In the genomic region with DNA sequence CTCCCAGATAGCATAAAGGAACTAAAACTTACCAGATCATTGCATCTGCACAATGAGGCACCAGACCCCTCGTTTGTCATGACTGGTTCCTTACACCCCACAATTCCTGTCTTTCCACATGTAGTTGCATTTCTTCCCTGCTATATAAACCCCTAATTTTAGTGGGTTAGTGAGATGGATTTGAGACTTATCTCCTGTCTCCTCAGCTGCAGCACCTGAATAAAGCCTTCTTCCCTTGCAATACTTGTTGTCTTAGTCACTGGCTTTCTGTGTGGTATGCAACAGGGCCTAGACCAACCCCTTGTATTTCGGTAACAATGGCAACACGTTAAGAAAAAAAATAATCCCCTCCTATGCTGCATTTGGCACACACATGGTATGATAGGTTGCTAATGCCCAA, we compare ENCODE assay signal across 24 cellular contexts.
"Had no signal": no experiment of that assay in that cellular context is flagged by ENCODE, and none has a peak within 500 bp of the region (broad histone marks: within the 10 kb centered on the region; RNA-seq: fewer than 3 reads in every experiment).

No MANE protein-coding gene starts in this region.

- H3K9me3 ChIP-seq: colonic mucosa, esophagus squamous epithelium, gastrocnemius medialis, lower lobe of right lung had no signal

- H3K27me3 Mint-ChIP-seq: dendritic cell treated with granulocyte-macrophage colony-stimulating factor and Interleukin-4, amounts not matched to agents 40 ng/mL and 50 ng/mL, for 4 days; effector memory CD8-positive, alpha-beta T cell; naive thymus-derived CD4-positive, alpha-beta T cell had no signal

- H3K27ac Mint-ChIP-seq: dendritic cell treated with granulocyte-macrophage colony-stimulating factor and Interleukin-4, amounts not matched to agents 40 ng/mL and 50 ng/mL, for 4 days; effector memory CD8-positive, alpha-beta T cell; naive thymus-derived CD4-positive, alpha-beta T cell had no signal

- H3K27me3 ChIP-seq: colonic mucosa, esophagus squamous epithelium, gastrocnemius medialis, heart right ventricle, left lung had no signal

- H3K4me3 Mint-ChIP-seq: dendritic cell treated with granulocyte-macrophage colony-stimulating factor and Interleukin-4, amounts not matched to agents 40 ng/mL and 50 ng/mL, for 4 days; effector memory CD8-positive, alpha-beta T cell; naive thymus-derived CD4-positive, alpha-beta T cell had no signal

- FAIRE-seq: islet of Langerhans, keratinocyte had no signal

- DNase-seq: colonic mucosa; cortex of kidney; effector CD8-positive, alpha-beta T cell; effector memory CD8-positive, alpha-beta T cell; esophagus squamous epithelium; foreskin fibroblast; foreskin melanocyte; gastrocnemius medialis; glutamatergic neuron; head of caudate nucleus; heart right ventricle; hippocampal formation; left cardiac atrium; left lung; left ventricle myocardium superior; lower lobe of right lung; mesenchymal stem cell; midbrain; naive thymus-derived CD4-positive, alpha-beta T cell had no signal

- H3K9me3 Mint-ChIP-seq: effector memory CD8-positive, alpha-beta T cell had no signal

- H3K4me3 ChIP-seq: colonic mucosa, esophagus squamous epithelium, gastrocnemius medialis, heart right ventricle, left lung, lower lobe of right lung had no signal

- ATAC-seq: effector memory CD8-positive, alpha-beta T cell; esophagus mucosa; gastrocnemius medialis; heart right ventricle; left cardiac atrium; left lung; left ventricle myocardium superior; lower lobe of right lung; naive thymus-derived CD4-positive, alpha-beta T cell had no signal

- H3K36me3 ChIP-seq: colonic mucosa had no signal

- H3K27ac ChIP-seq: colonic mucosa, epithelial cell of prostate, gastrocnemius medialis, heart right ventricle, left lung, lower lobe of right lung had no signal

- H3K4me1 ChIP-seq: colonic mucosa, gastrocnemius medialis, heart right ventricle, left lung, lower lobe of right lung had no signal
